ENCODE assay signal across 1 cellular context in genomic region chr2:55923091-55923977, GRCh38.
TF ChIP-seq lines count a peak whose summit lies in the region.

Gene EFEMP1 (minus strand): TSS chr2:55923782. CDS start chr2:55922440, 1,342 bp downstream.

TF ChIP-seq in GM12878, 131 proteins besides CTCF, POLR2A, EP300 and RAD21 (continued from another document):
- TF ChIP-seq BCL11A (IDR thresholded peaks at IDR 0.05; ENCODE audit: low read depth, low read length) (no peak), KDM1A (IDR thresholded peaks at IDR 0.05; ENCODE audit: borderline replicate concordance) (no peak), BMI1 (IDR thresholded peaks at IDR 0.05; ENCODE audit: borderline replicate concordance) (no peak), ATF2 (IDR thresholded peaks at IDR 0.05; ENCODE audit: low read length) (no peak), ESRRA (IDR thresholded peaks at IDR 0.05; ENCODE audit: low read length) (no peak), ZNF217 (IDR thresholded peaks at IDR 0.05) (no peak), IRF5 (IDR thresholded peaks at IDR 0.05; ENCODE audit: borderline replicate concordance) (no peak), RB1 (IDR thresholded peaks at IDR 0.05; ENCODE audit: borderline replicate concordance) (no peak), YY1 (IDR thresholded peaks at IDR 0.05; ENCODE audit: low read depth, low read length) (no peak)
